In genomic region chr15:48671381-48672022, GRCh38 we compare ENCODE assay signal across 12 cellular contexts. TPM values are rescaled to one million over a fixed set of nuclear protein-coding genes. Genes with fewer than 3 reads are reported as not detected.
DNase-seq lines count a peak whose midpoint lies in the region; ATAC-seq, FAIRE-seq and TF ChIP-seq lines count a peak whose summit lies in the region.
"Had no signal": no experiment of that assay in that cellular context is flagged by ENCODE, and none has a peak within 500 bp of the region (broad histone marks: within the 10 kb centered on the region; RNA-seq: fewer than 3 reads in every experiment).

No MANE protein-coding gene starts in this region.

- no peaks in the 10 kb centered on the region for H3K9me3 ChIP-seq in IMR-90 (ENCODE audit: control insufficient read depth, insufficient read depth, low read length)
- no peaks in the 10 kb centered on the region for H3K9me3 ChIP-seq in subcutaneous abdominal adipose tissue (ENCODE audit: control insufficient read depth in 5 of 5, low read length in 5 of 5)
- H3K9me3 ChIP-seq: thyroid gland had no signal

- H3K4ac ChIP-seq in IMR-90 (ENCODE audit: low read depth, low read length), result peak overlapping the region; percentile 70

- 0 out of 2 replicates have a peak overlapping the region, but pooled peaks have one; percentile 31 for H3K27ac ChIP-seq in IMR-90 (ENCODE audit: insufficient read depth, low read length)
- H3K27ac ChIP-seq in subcutaneous abdominal adipose tissue (ENCODE audit: low read depth, low read length), result peak overlapping the region; percentile 54
- H3K27ac ChIP-seq: PC-9 had no signal

- no TSS peak for BruUV-seq in IMR-90 (replicated peaks; lab: Mats Ljungman, UMichigan)

- H4K20me1 ChIP-seq in IMR-90 (ENCODE audit: insufficient read depth, low read length), result no peaks in the 10 kb centered on the region

- ATAC-seq in IMR-90 (ENCODE audit: low read depth), result peak; percentile 76
- no peak for ATAC-seq in HG03159 (IDR thresholded peaks at IDR 0.05; ENCODE audit: unreplicated experiment)
- ATAC-seq: activated T-cell treated with anti-CD3 and anti-CD28 coated beads, Interleukin-2, amount 50 U/mL, for 4 hours had no signal

- peaks cover 12% of the 10 kb centered on the region for H3K9me1 ChIP-seq in IMR-90 (ENCODE audit: insufficient read depth, low read length)

- peak overlapping the region; percentile 88 for H2BK120ac ChIP-seq in IMR-90 (ENCODE audit: low read depth, low read length)

- H2AFZ ChIP-seq in IMR-90 (replicated peaks; ENCODE audit: low read length, poor library complexity), result peak overlapping the region; percentile 80
- H2AFZ ChIP-seq: PC-9 had no signal

- no peak for TF ChIP-seq POLR2A in IMR-90 (IDR thresholded peaks at IDR 0.05; ENCODE audit: low read depth, low read length)

- POLR2A ChIA-PET in IMR-90 (lab: Charles Lee; ENCODE audit: unreplicated experiment), result interaction anchor here (0.6 kb wide), 1 partner anchor 377 kb away, joined by 3 read pairs; no protein-coding TSS in a partner anchor

- WGBS in IMR-90 (ENCODE audit: extremely low coverage in 2 of 2, insufficient read length in 1 of 2), 2 experiments, result no CpG with 5 or more reads among the region's 5 CpGs

- no peak for TF ChIP-seq RAD21 in IMR-90 (IDR thresholded peaks at IDR 0.05; ENCODE audit: low read length)

- peak overlapping the region; percentile 84 for H2BK5ac ChIP-seq in IMR-90 (ENCODE audit: low read depth, low read length, poor library complexity, severe bottlenecking)

- H3K9ac ChIP-seq in IMR-90 (ENCODE audit: low read depth, low read length) (no peak overlapping the region), subcutaneous abdominal adipose tissue (ENCODE audit: low read length in 5 of 5) (no peak overlapping the region)

- H3K23ac ChIP-seq in IMR-90 (ENCODE audit: low read depth, low read length), result peak overlapping the region; percentile 75

- no peak overlapping the region for H3K56ac ChIP-seq in IMR-90 (ENCODE audit: extremely low read depth, insufficient read depth, low read length)

- in situ Hi-C loops in IMR-90 (cut with MboI; ENCODE audit: low sequenced_read_pairs), result no loop called here

- H3K27me3 ChIP-seq in IMR-90 (ENCODE audit: control insufficient read depth, insufficient read depth, low read length) (no peaks in the 10 kb centered on the region), bronchial epithelial cell (ENCODE audit: control insufficient read depth, insufficient read depth, low read length) (no peaks in the 10 kb centered on the region), subcutaneous abdominal adipose tissue (ENCODE audit: control insufficient read depth in 5 of 5, insufficient read depth in 4 of 5, low read length in 5 of 5) (no peaks in the 10 kb centered on the region)
- H3K27me3 ChIP-seq: thyroid gland had no signal

- dilution Hi-C loops in IMR-90 (cut with HindIII; ENCODE audit: low sequenced_read_pairs, unreplicated experiment), result no loop called here

- no peak overlapping the region for H2AK9ac ChIP-seq in IMR-90 (replicated peaks; ENCODE audit: low read depth, low read length, poor library complexity)

- H4K8ac ChIP-seq in IMR-90 (ENCODE audit: low read depth in 2 of 2, low read length in 2 of 2), result peak overlapping the region; percentile 41 to 89; a peak in 3 of 4 replicates

- intact Hi-C loops in IMR-90 (cut with micrococcal nuclease), result no loop called here

- peak overlapping the region; percentile 59; the same call in 1 of the 2 replicates for H3K4me2 ChIP-seq in IMR-90 (ENCODE audit: low read depth, low read length)
- H3K4me2 ChIP-seq: PC-9 had no signal

- H3K36me3 ChIP-seq in IMR-90 (ENCODE audit: control insufficient read depth, insufficient read depth, low read length) (no peaks in the 10 kb centered on the region), bronchial epithelial cell (ENCODE audit: control insufficient read depth, insufficient read depth, low read length) (no peaks in the 10 kb centered on the region), subcutaneous abdominal adipose tissue (ENCODE audit: control insufficient read depth in 5 of 5, insufficient read depth in 5 of 5, low read length in 5 of 5) (no peaks in the 10 kb centered on the region)
- H3K36me3 ChIP-seq: thyroid gland had no signal

- peak overlapping the region; percentile 40 for H4K91ac ChIP-seq in IMR-90 (ENCODE audit: insufficient read depth, low read depth, low read length)

- H3K14ac ChIP-seq in IMR-90 (replicated peaks; ENCODE audit: low read depth, low read length), result peak overlapping the region; percentile 62

- CTCF ChIA-PET in IMR-90 (lab: Yijun Ruan, JAX), result interaction anchor here (0.7 kb wide), 1 partner anchor 9 kb away, joined by 3 read pairs; no protein-coding TSS in a partner anchor

- DNase-seq in IMR-90, result peak; percentile 89
- DNase-seq in bronchial epithelial cell (ENCODE audit: low read depth), result peak; percentile 89
- DNase-seq in iris pigment epithelial cell (ENCODE audit: low read depth), result peak; percentile 87
- DNase-seq in SIG-M5 treated with dmso at 0.1 percent for 504 hours (lab: John Stamatoyannopoulos, UW; ENCODE audit: unreplicated experiment), result no peak
- DNase-seq in H4 (ENCODE audit: low spot score), result no peak
- no peak for DNase-seq in KG1 (lab: John Stamatoyannopoulos, UW)
- DNase-seq: activated T-cell treated with anti-CD3 and anti-CD28 coated beads, Interleukin-2, amount 50 U/mL, for 4 hours; NCI-H2171 treated with DMSO at 0.1 percent for 48 hours; PC-9 had no signal

- peak; percentile 62 for FAIRE-seq in bronchial epithelial cell (lab: Jason Lieb, UNC)

- TF ChIP-seq CTCF in IMR-90 (conservative IDR thresholded peaks at IDR 0.05; ENCODE audit: low read depth, low read length) (no peak), bronchial epithelial cell (IDR thresholded peaks at IDR 0.05; ENCODE audit: insufficient read depth, low read length, severe bottlenecking) (no peak)

- H3K4me3 ChIP-seq in IMR-90 (ENCODE audit: insufficient read depth, low read depth, low read length) (no peak overlapping the region), bronchial epithelial cell (ENCODE audit: low read depth, low read length) (no peak overlapping the region), subcutaneous abdominal adipose tissue (ENCODE audit: low read depth in 1 of 5, low read length in 5 of 5) (no peak overlapping the region)
- H3K4me3 ChIP-seq: PC-9, thyroid gland had no signal

- H3K18ac ChIP-seq in IMR-90 (ENCODE audit: low read depth, low read length), result peak overlapping the region; percentile 94; the same call in 1 of the 2 replicates

- H2BK15ac ChIP-seq in IMR-90 (ENCODE audit: low read depth, low read length), result peak overlapping the region; percentile 97; the same call in 2 of the 3 replicates

- H2BK20ac ChIP-seq in IMR-90 (ENCODE audit: low read depth, low read length), result peak overlapping the region; percentile 89

- H2AK5ac ChIP-seq in IMR-90 (ENCODE audit: low read depth, low read length), result peak overlapping the region; percentile 54

- peaks cover 14% of the 10 kb centered on the region for H3K4me1 ChIP-seq in IMR-90 (ENCODE audit: control insufficient read depth, insufficient read depth, low read length)
- H3K4me1 ChIP-seq in subcutaneous abdominal adipose tissue (ENCODE audit: control insufficient read depth in 5 of 5, insufficient read depth in 5 of 5, low read length in 5 of 5), result peaks cover 0 to 8% (median 0%) of the 10 kb centered on the region in 5 donors
- H3K4me1 ChIP-seq: thyroid gland had no signal

- H4K5ac ChIP-seq in IMR-90 (ENCODE audit: low read depth, low read length), result peak overlapping the region; percentile 57; the same call in 1 of the 2 replicates

- 0 out of 4 replicates have a peak, but pooled peaks cover 0 to 5% of the 10 kb centered on the region in 2 experiments for H3K79me1 ChIP-seq in IMR-90 (ENCODE audit: low read depth in 1 of 2, low read length in 2 of 2)

TF ChIP-seq in IMR-90, 13 proteins besides CTCF, POLR2A, EP300 and RAD21:
- TF ChIP-seq NFE2L2 (IDR thresholded peaks at IDR 0.05; ENCODE audit: low read depth, low read length), result peak; percentile 66
- TF ChIP-seq SMC3 (IDR thresholded peaks at IDR 0.05; ENCODE audit: low read depth, low read length), result no peak

RNA-seq across cellular contexts. Expression of gene FBN1, which starts 26.0 kb away (rescaled TPM):
- 283 and 326 TPM in 2 replicates for total RNA-seq in IMR-90 (2012; rRNA removed)
- polyA plus RNA-seq in IMR-90 (2012; rRNA removed), result 130 and 134 TPM in 2 replicates
- polyA plus RNA-seq in IMR-90 (2012; cell fraction: cytosol; rRNA removed), result 90.0 and 130 TPM in 2 replicates
- polyA plus RNA-seq in IMR-90 (2012; cell fraction: nucleus; rRNA removed; ENCODE audit: low replicate concordance), result 150 and 261 TPM in 2 replicates
- total RNA-seq in bronchial epithelial cell, result 0.90 and 6.3 TPM in 2 replicates
- total RNA-seq in H4 (2014; rRNA removed; shearing (Covaris generic)), result 18.1 and 19.5 TPM in 2 replicates

Comparison
In these comparisons a context has a peak if more than half of its experiments do, and no peak if none do; other contexts are left out.
1. DNase-seq: peak in IMR-90 (single experiment), bronchial epithelial cell (single experiment) and iris pigment epithelial cell (single experiment); none in SIG-M5 treated with dmso at 0.1 percent for 504 hours (single experiment), H4 (single experiment) and KG1 (single experiment).
2. RNA of gene FBN1, which starts 26.0 kb away (total RNA-seq): 283 to 326 TPM in IMR-90; 18.1 to 19.5 TPM in H4 and 0.90 to 6.3 TPM in bronchial epithelial cell; every median in the first group is over 10 times any median in the second.